In genomic region chr12:45991289-45992249, GRCh38 we compare ENCODE assay signal across 8 cellular contexts. TPM values are rescaled to one million over a fixed set of nuclear protein-coding genes. Genes with fewer than 3 reads are reported as not detected.
DNase-seq lines count a peak whose midpoint lies in the region; ATAC-seq and TF ChIP-seq lines count a peak whose summit lies in the region.

No MANE protein-coding gene starts in this region.

- H3K9me3 ChIP-seq in gastroesophageal sphincter, result no peaks in the 10 kb centered on the region
- no peaks in the 10 kb centered on the region for H3K9me3 ChIP-seq in suprapubic skin

- peak; percentile 84 for DNase-seq in DMS114 treated with DMSO at 0.1 percent for 48 hours (lab: John Stamatoyannopoulos, UW; ENCODE audit: unreplicated experiment)
- peak; percentile 69 for DNase-seq in LNCaP clone FGC (ENCODE audit: low read depth)
- peak; percentile 89 for DNase-seq in SIG-M5 treated with dmso at 0.1 percent for 504 hours (lab: John Stamatoyannopoulos, UW; ENCODE audit: unreplicated experiment)
- DNase-seq in activated gamma-delta T cell treated with anti-CD3 and anti-CD28 coated beads, Interleukin-2, amount 50 U/mL, for 16 hours (ENCODE audit: low read depth), result peak; percentile 48
- peak in 54 of 56 donors; percentile 15 to 88 (median 72) for DNase-seq in nucleus accumbens (lab: John Stamatoyannopoulos, UW)
- peak; percentile 89 to 90 for DNase-seq in suprapubic skin (ENCODE audit: low spot score in 2 of 2)

- H3K36me3 ChIP-seq in gastroesophageal sphincter (no peaks in the 10 kb centered on the region), suprapubic skin (no peaks in the 10 kb centered on the region)

- H3K27me3 ChIP-seq in gastroesophageal sphincter (no peaks in the 10 kb centered on the region), suprapubic skin (no peaks in the 10 kb centered on the region)

- H3K27ac ChIP-seq in gastroesophageal sphincter (peak overlapping the region; percentile 85 to 98 (median 95)), suprapubic skin (peak overlapping the region; percentile 100)

- ATAC-seq in GM21528 (IDR thresholded peaks at IDR 0.05; ENCODE audit: low FRiP score, unreplicated experiment) (peak; percentile 22), gastroesophageal sphincter (peak; percentile 15)

- H3K4me3 ChIP-seq in LNCaP clone FGC (ENCODE audit: low read depth, low read length) (peak overlapping the region; percentile 58), gastroesophageal sphincter (peak overlapping the region; percentile 78 to 88), suprapubic skin (peak overlapping the region; percentile 99)

- no peak for TF ChIP-seq EP300 in gastroesophageal sphincter (IDR thresholded peaks at IDR 0.05)
- TF ChIP-seq EP300 in suprapubic skin (IDR thresholded peaks at IDR 0.05), result no peak

- TF ChIP-seq POLR2A in gastroesophageal sphincter (IDR thresholded peaks at IDR 0.05) (peak; percentile 72 to 78), suprapubic skin (IDR thresholded peaks at IDR 0.05) (peak; percentile 52 to 59)

- H3K4me1 ChIP-seq in gastroesophageal sphincter (peaks cover 12 to 35% (median 15%) of the 10 kb centered on the region in 3 donors), suprapubic skin (peaks cover 33% of the 10 kb centered on the region)

- 0 to 3% methylated on average over 27 to 35 of the region's 71 CpGs for WGBS in gastroesophageal sphincter (ENCODE audit: low coverage in 1 of 2), 2 donors
- under 1% methylated on average over 69 of the region's 71 CpGs for WGBS in suprapubic skin

- TF ChIP-seq CTCF in LNCaP clone FGC (IDR thresholded peaks at IDR 0.05; ENCODE audit: control insufficient read depth, extremely low read depth, insufficient read depth), result no peak
- peak in 1 of 4 experiments; percentile 6 for TF ChIP-seq CTCF in gastroesophageal sphincter (IDR thresholded peaks at IDR 0.05)
- no peak for TF ChIP-seq CTCF in suprapubic skin (IDR thresholded peaks at IDR 0.05)

RNA-seq across cellular contexts. Expression of gene SCAF11, which starts 1.2 kb away (rescaled TPM):
- 100 to 1,000 TPM; 124 to 145 (median 137) TPM for total RNA-seq in gastroesophageal sphincter
- total RNA-seq in suprapubic skin, result 100 to 1,000 TPM; 124 to 221 (median 167) TPM

Comparison
In these comparisons a context has a peak if more than half of its experiments do, and no peak if none do; other contexts are left out.
1. Peak in every context shown above with its lines: DNase-seq, ATAC-seq, H3K4me3 ChIP-seq and H3K27ac ChIP-seq.